ENCODE assay signal across 9 cellular contexts in the genomic region with DNA sequence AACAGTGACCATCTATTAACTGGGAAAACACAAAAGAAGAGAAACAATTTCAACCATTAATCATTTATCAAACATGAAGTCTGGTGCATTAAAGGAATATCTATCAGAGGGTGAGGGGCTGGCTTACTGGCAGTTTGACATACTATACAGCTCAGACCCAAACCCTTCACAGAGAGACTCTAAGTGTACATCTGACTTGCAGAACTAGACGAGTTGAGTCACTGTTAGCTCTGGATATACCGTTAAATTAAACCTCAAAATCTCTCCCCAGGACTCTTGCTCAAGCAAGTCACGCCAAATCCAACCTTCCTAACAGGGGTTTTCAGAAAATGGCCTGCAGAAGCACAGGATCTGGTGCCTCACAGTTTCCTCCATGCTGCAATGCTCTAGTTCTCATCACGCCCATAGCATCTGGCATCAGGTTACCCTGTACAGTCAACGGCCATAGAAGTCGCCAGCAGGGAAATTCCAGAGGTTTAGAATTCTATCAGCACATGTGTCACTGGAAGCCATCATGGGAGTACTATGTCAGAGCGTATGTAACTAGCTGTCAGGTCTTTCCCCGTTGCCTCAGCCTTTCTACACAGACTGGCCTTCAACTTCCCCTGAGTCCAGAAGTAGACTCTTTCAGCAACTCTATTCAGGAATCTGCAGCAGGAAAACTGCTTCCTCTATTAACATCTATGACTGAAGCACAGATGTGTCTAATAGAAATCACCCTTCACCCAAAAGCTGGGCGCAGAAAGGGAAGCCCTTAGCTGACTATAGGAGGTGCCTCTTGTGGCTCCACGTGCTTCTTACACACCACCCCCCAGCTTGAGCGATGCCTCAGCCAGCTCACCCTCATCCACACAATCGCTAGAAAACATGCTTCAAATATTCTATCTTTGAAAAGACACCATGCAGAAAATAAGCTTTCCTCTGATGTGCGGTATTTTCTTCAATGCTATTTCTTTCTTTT. TPM values are rescaled to one million over a fixed set of nuclear protein-coding genes. Genes with fewer than 3 reads are reported as not detected.
DNase-seq lines count a peak whose midpoint lies in the region; ATAC-seq and TF ChIP-seq lines count a peak whose summit lies in the region.
"Had no signal": no experiment of that assay in that cellular context is flagged by ENCODE, and none has a peak within 500 bp of the region (broad histone marks: within the 10 kb centered on the region; RNA-seq: fewer than 3 reads in every experiment).

No MANE protein-coding gene starts in this region.

- TSS peak; percentile 1 for BruUV-seq in MCF 10A (replicated peaks; lab: Mats Ljungman, UMichigan)

- DNase-seq in MCF 10A (ENCODE audit: unreplicated experiment) (peak; percentile 81), breast epithelium (ENCODE audit: low spot score in 2 of 2) (no peak), fibroblast of villous mesenchyme (ENCODE audit: low read depth) (peak; percentile 57), type B pancreatic cell (ENCODE audit: extremely low spot score, unreplicated experiment) (no peak), nucleus accumbens (lab: John Stamatoyannopoulos, UW) (no peak), NCI-H526 treated with DMSO at 0.1 percent for 48 hours (lab: John Stamatoyannopoulos, UW) (no peak), activated gamma-delta T cell (lab: John Stamatoyannopoulos, UW) (no peak)
- DNase-seq: right cardiac atrium had no signal

- POLR2A ChIA-PET in MCF 10A (lab: Yijun Ruan, JAX), result interaction anchor here (1.0 to 1.4 kb wide), 4 partner anchors 9 to 36 kb away, joined by 5 to 9 read pairs (median 6); a partner anchor contains a TSS

- peaks cover 32% of the 10 kb centered on the region for H3K4me1 Mint-ChIP-seq in MCF 10A (ENCODE audit: insufficient read depth, unreplicated experiment)
- H3K4me1 Mint-ChIP-seq in type B pancreatic cell (ENCODE audit: unreplicated experiment), result peaks cover 13% of the 10 kb centered on the region

- no peak overlapping the region for H3K4me3 Mint-ChIP-seq in MCF 10A (ENCODE audit: unreplicated experiment)
- H3K4me3 Mint-ChIP-seq in type B pancreatic cell, result no peak overlapping the region

- no peak for TF ChIP-seq POLR2A in breast epithelium (IDR thresholded peaks at IDR 0.05)

- H3K36me3 Mint-ChIP-seq in MCF 10A (ENCODE audit: insufficient read depth, unreplicated experiment) (peaks cover 75% of the 10 kb centered on the region), type B pancreatic cell (peaks cover 47% of the 10 kb centered on the region)

- H3K9me3 Mint-ChIP-seq in MCF 10A (ENCODE audit: unreplicated experiment) (no peaks in the 10 kb centered on the region), type B pancreatic cell (no peaks in the 10 kb centered on the region)

- CTCF ChIA-PET in MCF 10A (lab: Yijun Ruan, JAX), result interaction anchor here (0.5 to 2.4 kb wide), 4 partner anchors 8 to 153 kb away, joined by 3 to 8 read pairs (median 3); no protein-coding TSS in a partner anchor

- H3K4me1 ChIP-seq in breast epithelium, result no peaks in the 10 kb centered on the region

- H3K27me3 ChIP-seq in breast epithelium, result no peaks in the 10 kb centered on the region

- H3K9me3 ChIP-seq in breast epithelium, result no peaks in the 10 kb centered on the region

- H3K4me3 ChIP-seq in breast epithelium, result no peak overlapping the region
- no peak overlapping the region for H3K4me3 ChIP-seq in fibroblast of villous mesenchyme (ENCODE audit: low read depth, low read length)

- TF ChIP-seq CTCF in MCF 10A (IDR thresholded peaks at IDR 0.05; ENCODE audit: unreplicated experiment), result no peak
- TF ChIP-seq CTCF in breast epithelium (IDR thresholded peaks at IDR 0.05), result no peak
- TF ChIP-seq CTCF in fibroblast of villous mesenchyme (IDR thresholded peaks at IDR 0.05; ENCODE audit: insufficient read depth, low read depth, low read length), result no peak
- no peak for TF ChIP-seq CTCF in type B pancreatic cell (conservative IDR thresholded peaks at IDR 0.05)

- H3K27ac ChIP-seq in breast epithelium, result peak overlapping the region in 1 of 2 donors; percentile 26

- H3K27me3 Mint-ChIP-seq in MCF 10A (ENCODE audit: insufficient read depth, unreplicated experiment) (no peaks in the 10 kb centered on the region), type B pancreatic cell (no peaks in the 10 kb centered on the region)

- ATAC-seq in SK-N-SH treated with all-trans-retinoic acid at 6 μM for 48 hours, result peak; percentile 80

- no peak overlapping the region for H3K27ac Mint-ChIP-seq in MCF 10A (ENCODE audit: low read depth, unreplicated experiment)
- peak overlapping the region; percentile 40 for H3K27ac Mint-ChIP-seq in type B pancreatic cell

- no peaks in the 10 kb centered on the region for H3K36me3 ChIP-seq in breast epithelium

- intact Hi-C loops in MCF 10A (cut with micrococcal nuclease) (no loop called here), breast epithelium (cut with DNase I; ENCODE audit: low total_unique reads) (loop anchor here (10.0 kb wide), 1 partner anchor 1104 kb away; no protein-coding TSS in a partner anchor)

TF ChIP-seq in SK-N-SH treated with all-trans-retinoic acid at 6 μM for 48 hours, 23 proteins besides CTCF, POLR2A, EP300 and RAD21:
- TF ChIP-seq ZFP3 (CRISPR knock-in tag; IDR thresholded peaks at IDR 0.05) (no peak), BACH2 (CRISPR knock-in tag; IDR thresholded peaks at IDR 0.05; ENCODE audit: borderline replicate concordance) (no peak), ZFP30 (CRISPR knock-in tag; IDR thresholded peaks at IDR 0.05) (no peak), SNAI2 (CRISPR knock-in tag; IDR thresholded peaks at IDR 0.05) (no peak)
- TF ChIP-seq, protein P1, sequence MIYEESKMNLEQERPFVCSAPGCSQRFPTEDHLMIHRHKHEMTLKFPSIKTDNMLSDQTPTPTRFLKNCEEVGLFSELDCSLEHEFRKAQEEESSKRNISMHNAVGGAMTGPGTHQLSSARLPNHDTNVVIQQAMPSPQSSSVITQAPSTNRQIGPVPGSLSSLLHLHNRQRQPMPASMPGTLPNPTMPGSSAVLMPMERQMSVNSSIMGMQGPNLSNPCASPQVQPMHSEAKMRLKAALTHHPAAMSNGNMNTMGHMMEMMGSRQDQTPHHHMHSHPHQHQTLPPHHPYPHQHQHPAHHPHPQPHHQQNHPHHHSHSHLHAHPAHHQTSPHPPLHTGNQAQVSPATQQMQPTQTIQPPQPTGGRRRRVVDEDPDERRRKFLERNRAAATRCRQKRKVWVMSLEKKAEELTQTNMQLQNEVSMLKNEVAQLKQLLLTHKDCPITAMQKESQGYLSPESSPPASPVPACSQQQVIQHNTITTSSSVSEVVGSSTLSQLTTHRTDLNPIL (CRISPR knock-in tag; IDR thresholded peaks at IDR 0.05; ENCODE audit: low read depth), result no peak

RNA-seq across cellular contexts. Expression of a gene that starts 9.3 kb away (rescaled TPM):
- 62.9 and 65.5 TPM in 2 replicates for total RNA-seq in MCF 10A (2022)
- 100 to 1,000 TPM; 111 to 161 (median 117) TPM for total RNA-seq in breast epithelium
- 119 and 131 TPM in 2 replicates for total RNA-seq in fibroblast of villous mesenchyme
- 54.0 and 65.3 TPM in 2 replicates for total RNA-seq in type B pancreatic cell (ENCODE audit: low replicate concordance)

RNA-seq across cellular contexts. Expression of a gene that starts 35.8 kb away (rescaled TPM):
- total RNA-seq in MCF 10A (2022) (59.2 and 60.4 TPM in 2 replicates), breast epithelium (100 to 1,000 TPM in 2 of 3 donors, 10 to 100 TPM in 1; 96.4 to 534 (median 101) TPM), fibroblast of villous mesenchyme (45.1 and 56.1 TPM in 2 replicates), type B pancreatic cell (ENCODE audit: low replicate concordance) (31.3 and 39.8 TPM in 2 replicates)

RNA-seq across cellular contexts. Expression of a gene that starts 36.1 kb away (rescaled TPM):
- total RNA-seq in MCF 10A (2022), result 16.2 and 16.7 TPM in 2 replicates
- total RNA-seq in breast epithelium, result 100 to 1,000 TPM in 1 of 3 donors, 10 to 100 TPM in 2; 42.9 to 149 (median 47.0) TPM
- 15.8 and 19.4 TPM in 2 replicates for total RNA-seq in fibroblast of villous mesenchyme
- total RNA-seq in type B pancreatic cell (ENCODE audit: low replicate concordance), result 14.6 and 22.2 TPM in 2 replicates

Comparison
In these comparisons a context has a peak if more than half of its experiments do, and no peak if none do; other contexts are left out.
1. DNase-seq: peak in MCF 10A (single experiment) and fibroblast of villous mesenchyme (single experiment); none in breast epithelium (0 of 2), type B pancreatic cell (single experiment), nucleus accumbens (0 of 56), NCI-H526 treated with DMSO at 0.1 percent for 48 hours (single experiment) and activated gamma-delta T cell (single experiment).